Comparison of ENCODE assay signal across 25 cellular contexts in genomic region chr7:105752671-105753275, GRCh38.
"Had no signal": no experiment of that assay in that cellular context is flagged by ENCODE, and none has a peak within 500 bp of the region (broad histone marks: within the 10 kb centered on the region; RNA-seq: fewer than 3 reads in every experiment).

No MANE protein-coding gene starts in this region.

- H3K9me3 ChIP-seq: esophagus muscularis mucosa, heart right ventricle, lower lobe of right lung, pancreas, psoas muscle, sigmoid colon, suprapubic skin, transverse colon had no signal

- ATAC-seq: activated CD8-positive, alpha-beta T cell treated with anti-CD3 and anti-CD28 coated beads for 36 hours; activated naive CD4-positive, alpha-beta T cell treated with anti-CD3 and anti-CD28 coated beads, Interleukin-2, amount 50 U/mL, for 72 hours; activated T-cell treated with anti-CD3 and anti-CD28 coated beads, Interleukin-2, amount 50 U/mL, for 4 hours; foreskin keratinocyte; heart right ventricle; left lobe of liver; lower lobe of right lung; natural killer cell treated with Interleukin-12 subunit alpha and Interleukin-12 subunit beta and Interleukin-15 and Interleukin-18, amount 100 ng/mL, for 72 hours; pancreas; psoas muscle had no signal

- H3K36me3 Mint-ChIP-seq: activated naive CD4-positive, alpha-beta T cell treated with anti-CD3 and anti-CD28 coated beads, Interleukin-2, amount 50 U/mL, for 72 hours; natural killer cell treated with Interleukin-12 subunit alpha and Interleukin-12 subunit beta and Interleukin-15 and Interleukin-18, amount 100 ng/mL, for 72 hours had no signal

- DNase-seq: activated B cell treated with CpG ODN at 0.5 μM for 24 hours; activated CD4-positive, alpha-beta T cell treated with anti-CD3 and anti-CD28 coated beads, Interleukin-2, amount 50 U/mL, for 1 hour; activated CD8-positive, alpha-beta T cell treated with anti-CD3 and anti-CD28 coated beads for 36 hours; activated naive CD4-positive, alpha-beta T cell; activated T-cell treated with anti-CD3 and anti-CD28 coated beads, Interleukin-2, amount 50 U/mL, for 4 hours; foreskin keratinocyte; heart right ventricle; lower lobe of right lung; mesenchymal stem cell; pancreas; psoas muscle; sigmoid colon; stimulated activated CD4-positive, alpha-beta T cell treated with anti-CD3 and anti-CD28 coated beads, Interleukin-1b, Interleukin-23, amount 100 ng/mL, for 48 hours; stimulated activated naive CD4-positive, alpha-beta T cell; T-helper 2 cell; transverse colon had no signal

- H3K27me3 ChIP-seq: esophagus muscularis mucosa, foreskin keratinocyte, heart right ventricle, pancreas, sigmoid colon, suprapubic skin, transverse colon had no signal

- H3K27ac ChIP-seq: esophagus muscularis mucosa, foreskin keratinocyte, heart right ventricle, lower lobe of right lung, pancreas, psoas muscle, sigmoid colon, suprapubic skin, transverse colon had no signal

- H3K36me3 ChIP-seq: pancreas, transverse colon had no signal

- H3K4me3 ChIP-seq: esophagus muscularis mucosa, heart right ventricle, lower lobe of right lung, pancreas, psoas muscle, sigmoid colon, smooth muscle cell, suprapubic skin, transverse colon had no signal

- H3K4me1 Mint-ChIP-seq: activated B cell treated with CpG ODN at 0.5 μM for 24 hours had no signal

- H3K4me3 Mint-ChIP-seq: activated B cell treated with CpG ODN at 0.5 μM for 24 hours; activated CD8-positive, alpha-beta T cell treated with anti-CD3 and anti-CD28 coated beads for 36 hours; activated T-cell treated with anti-CD3 and anti-CD28 coated beads, Interleukin-2, amount 50 U/mL, for 4 hours; central memory CD8-positive, alpha-beta T cell; dendritic cell treated with granulocyte-macrophage colony-stimulating factor and Interleukin-4, amounts not matched to agents 40 ng/mL and 50 ng/mL, for 4 days; natural killer cell treated with Interleukin-12 subunit alpha and Interleukin-12 subunit beta and Interleukin-15 and Interleukin-18, amount 100 ng/mL, for 72 hours had no signal

- H3K27ac Mint-ChIP-seq: activated B cell treated with CpG ODN at 0.5 μM for 24 hours; activated CD8-positive, alpha-beta T cell treated with anti-CD3 and anti-CD28 coated beads for 36 hours; activated naive CD4-positive, alpha-beta T cell treated with anti-CD3 and anti-CD28 coated beads, Interleukin-2, amount 50 U/mL, for 72 hours; activated T-helper 2 cell treated with anti-CD3 and anti-CD28 coated beads, Interferon-gamma antibody, Interleukin-2, Interleukin-4, amounts not matched to agents 10 μg/mL and 5 μg/mL and 100 μg/mL, durations not matched to agents 14 hours and 24 hours and 36 hours; dendritic cell treated with granulocyte-macrophage colony-stimulating factor and Interleukin-4, amounts not matched to agents 40 ng/mL and 50 ng/mL, for 4 days; natural killer cell treated with Interleukin-12 subunit alpha and Interleukin-12 subunit beta and Interleukin-15 and Interleukin-18, amount 100 ng/mL, for 72 hours had no signal

- H3K27me3 Mint-ChIP-seq: activated B cell treated with CpG ODN at 0.5 μM for 24 hours; activated CD8-positive, alpha-beta T cell treated with anti-CD3 and anti-CD28 coated beads for 36 hours; central memory CD8-positive, alpha-beta T cell; dendritic cell treated with granulocyte-macrophage colony-stimulating factor and Interleukin-4, amounts not matched to agents 40 ng/mL and 50 ng/mL, for 4 days; natural killer cell treated with Interleukin-12 subunit alpha and Interleukin-12 subunit beta and Interleukin-15 and Interleukin-18, amount 100 ng/mL, for 72 hours had no signal

- H3K4me1 ChIP-seq: esophagus muscularis mucosa, heart right ventricle, lower lobe of right lung, pancreas, psoas muscle, sigmoid colon, suprapubic skin, transverse colon had no signal

- H3K4me2 ChIP-seq: smooth muscle cell had no signal

- H3K9me3 Mint-ChIP-seq: activated B cell treated with CpG ODN at 0.5 μM for 24 hours; activated CD8-positive, alpha-beta T cell treated with anti-CD3 and anti-CD28 coated beads for 36 hours; activated naive CD4-positive, alpha-beta T cell treated with anti-CD3 and anti-CD28 coated beads, Interleukin-2, amount 50 U/mL, for 72 hours; activated T-cell treated with anti-CD3 and anti-CD28 coated beads, Interleukin-2, amount 50 U/mL, for 4 hours; activated T-helper 2 cell treated with anti-CD3 and anti-CD28 coated beads, Interferon-gamma antibody, Interleukin-2, Interleukin-4, amounts not matched to agents 10 μg/mL and 5 μg/mL and 100 μg/mL, durations not matched to agents 14 hours and 24 hours and 36 hours; central memory CD8-positive, alpha-beta T cell; dendritic cell treated with granulocyte-macrophage colony-stimulating factor and Interleukin-4, amounts not matched to agents 40 ng/mL and 50 ng/mL, for 4 days; natural killer cell treated with Interleukin-12 subunit alpha and Interleukin-12 subunit beta and Interleukin-15 and Interleukin-18, amount 100 ng/mL, for 72 hours had no signal
